In the genomic region with DNA sequence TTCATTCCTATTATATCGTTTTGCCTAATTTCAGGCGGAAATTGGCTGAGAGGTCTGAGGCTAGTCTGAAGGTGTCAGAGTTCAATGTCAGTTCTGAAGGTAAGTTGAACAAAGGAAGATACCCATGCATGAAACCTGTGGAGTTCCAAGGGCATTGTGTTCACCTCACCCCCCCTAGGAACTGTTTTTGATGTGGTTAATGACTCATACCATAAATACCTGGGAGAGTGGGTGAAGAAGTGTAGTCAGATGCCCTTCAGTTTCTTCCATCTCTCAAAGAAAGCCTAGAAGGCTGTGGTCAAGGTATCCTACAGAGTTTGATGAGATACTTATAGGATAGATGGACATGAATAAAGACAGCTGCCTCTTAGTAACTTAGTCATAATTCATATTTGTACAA, we compare ENCODE assay signal across 15 cellular contexts.
"Had no signal": no experiment of that assay in that cellular context is flagged by ENCODE, and none has a peak within 500 bp of the region (broad histone marks: within the 10 kb centered on the region; RNA-seq: fewer than 3 reads in every experiment).

No MANE protein-coding gene starts in this region.

- H3K9me3 Mint-ChIP-seq: activated B cell treated with CpG ODN at 0.5 μM for 24 hours; dendritic cell treated with granulocyte-macrophage colony-stimulating factor and Interleukin-4, amounts not matched to agents 40 ng/mL and 50 ng/mL, for 4 days; type B pancreatic cell had no signal

- H3K27me3 Mint-ChIP-seq: activated B cell treated with CpG ODN at 0.5 μM for 24 hours; dendritic cell treated with granulocyte-macrophage colony-stimulating factor and Interleukin-4, amounts not matched to agents 40 ng/mL and 50 ng/mL, for 4 days; progenitor cell of endocrine pancreas; type B pancreatic cell had no signal

- FAIRE-seq: frontal cortex, TTC549 had no signal

- H3K27ac Mint-ChIP-seq: activated B cell treated with CpG ODN at 0.5 μM for 24 hours; dendritic cell treated with granulocyte-macrophage colony-stimulating factor and Interleukin-4, amounts not matched to agents 40 ng/mL and 50 ng/mL, for 4 days; progenitor cell of endocrine pancreas; type B pancreatic cell had no signal

- H3K4me3 Mint-ChIP-seq: activated B cell treated with CpG ODN at 0.5 μM for 24 hours; dendritic cell treated with granulocyte-macrophage colony-stimulating factor and Interleukin-4, amounts not matched to agents 40 ng/mL and 50 ng/mL, for 4 days; type B pancreatic cell had no signal

- DNase-seq: activated B cell treated with CpG ODN at 0.5 μM for 24 hours; activated gamma-delta T cell; aorta; effector memory CD4-positive, alpha-beta T cell; head of caudate nucleus; midbrain; right cardiac atrium; stimulated activated CD4-positive, alpha-beta T cell treated with anti-CD3 and anti-CD28 coated beads, Interleukin-4, amount 100 ng/mL, for 4 hours; stimulated activated CD8-positive, alpha-beta memory T cell treated with anti-CD3 and anti-CD28 coated beads, Interleukin-4, amount 100 ng/mL, for 48 hours; stimulated activated naive CD4-positive, alpha-beta T cell treated with Interleukin-2 at 50 U/mL for 16 hours had no signal

- ATAC-seq: right cardiac atrium had no signal
